16 cellular contexts compared by ENCODE assay signal in genomic region chr17:21745385-21746054, GRCh38. TPM values are rescaled to one million over a fixed set of nuclear protein-coding genes. Genes with fewer than 3 reads are reported as not detected.
"Had no signal": no experiment of that assay in that cellular context is flagged by ENCODE, and none has a peak within 500 bp of the region (broad histone marks: within the 10 kb centered on the region; RNA-seq: fewer than 3 reads in every experiment).

No MANE protein-coding gene starts in this region.

RNA-seq across cellular contexts. Expression of gene KCNJ18, which starts 53.2 kb away (rescaled TPM):
- total RNA-seq: activated B cell treated with CpG ODN at 0.5 μM for 24 hours; activated CD4-positive, alpha-beta memory T cell treated with anti-CD3 and anti-CD28 coated beads for 36 hours; activated CD4-positive, alpha-beta T cell treated with anti-CD3 and anti-CD28 coated beads, Interleukin-2, amount 10 ng/mL, durations not matched to agents 24 days and 14 days; activated CD8-positive, alpha-beta memory T cell treated with anti-CD3 and anti-CD28 coated beads for 36 hours; activated CD8-positive, alpha-beta T cell treated with anti-CD3 and anti-CD28 coated beads for 36 hours; activated naive CD4-positive, alpha-beta T cell treated with anti-CD3 and anti-CD28 coated beads for 36 hours; activated naive CD4-positive, alpha-beta T cell treated with anti-CD3 and anti-CD28 coated beads, Interleukin-2, amount 50 U/mL, for 72 hours; activated T-cell treated with anti-CD3 and anti-CD28 coated beads, Interleukin-2, amount 50 U/mL, for 4 hours; activated T-cell treated with anti-CD3 and anti-CD28 coated beads, Interleukin-2, amount 50 U/mL, for 72 hours; activated T-helper 1 cell treated with anti-CD3 and anti-CD28 coated beads, Interleukin-12 subunit alpha, Interleukin-12 subunit beta, Interleukin-2, Interleukin-4 antibody, amounts not matched to agents 30 ng/mL and 10 ng/mL and 1 ng/mL, durations not matched to agents 14 hours and 24 hours and 36 hours; activated T-helper 17 cell treated with anti-CD3 and anti-CD28 coated beads, Interleukin-2, amount 50 U/mL, for 72 hours; adrenal gland; ascending aorta; bronchial epithelial cell; cardiac muscle cell; cerebellum had no signal
- polyA plus RNA-seq: adrenal gland, cardiac muscle cell had no signal
